In genomic region chr16:54285414-54286066, GRCh38 we compare ENCODE assay signal across 1 cellular context.
TF ChIP-seq lines count a peak whose summit lies in the region.

No MANE protein-coding gene starts in this region.

TF ChIP-seq in HepG2, 621 proteins besides CTCF, POLR2A, EP300 and RAD21 (continued from another document and continues in another):
- TF ChIP-seq, protein P1, sequence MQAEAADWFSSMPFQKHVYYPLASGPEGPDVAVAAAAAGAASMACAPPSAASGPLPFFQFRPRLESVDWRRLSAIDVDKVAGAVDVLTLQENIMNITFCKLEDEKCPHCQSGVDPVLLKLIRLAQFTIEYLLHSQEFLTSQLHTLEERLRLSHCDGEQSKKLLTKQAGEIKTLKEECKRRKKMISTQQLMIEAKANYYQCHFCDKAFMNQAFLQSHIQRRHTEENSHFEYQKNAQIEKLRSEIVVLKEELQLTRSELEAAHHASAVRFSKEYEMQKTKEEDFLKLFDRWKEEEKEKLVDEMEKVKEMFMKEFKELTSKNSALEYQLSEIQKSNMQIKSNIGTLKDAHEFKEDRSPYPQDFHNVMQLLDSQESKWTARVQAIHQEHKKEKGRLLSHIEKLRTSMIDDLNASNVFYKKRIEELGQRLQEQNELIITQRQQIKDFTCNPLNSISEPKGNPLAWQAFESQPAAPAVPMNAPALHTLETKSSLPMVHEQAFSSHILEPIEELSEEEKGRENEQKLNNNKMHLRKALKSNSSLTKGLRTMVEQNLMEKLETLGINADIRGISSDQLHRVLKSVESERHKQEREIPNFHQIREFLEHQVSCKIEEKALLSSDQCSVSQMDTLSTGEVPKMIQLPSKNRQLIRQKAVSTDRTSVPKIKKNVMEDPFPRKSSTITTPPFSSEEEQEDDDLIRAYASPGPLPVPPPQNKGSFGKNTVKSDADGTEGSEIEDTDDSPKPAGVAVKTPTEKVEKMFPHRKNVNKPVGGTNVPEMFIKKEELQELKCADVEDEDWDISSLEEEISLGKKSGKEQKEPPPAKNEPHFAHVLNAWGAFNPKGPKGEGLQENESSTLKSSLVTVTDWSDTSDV (CRISPR knock-in tag; IDR thresholded peaks at IDR 0.05): 0 out of 2 replicates have a peak, but pooled peaks have one; percentile 43
- TF ChIP-seq, protein P2, sequence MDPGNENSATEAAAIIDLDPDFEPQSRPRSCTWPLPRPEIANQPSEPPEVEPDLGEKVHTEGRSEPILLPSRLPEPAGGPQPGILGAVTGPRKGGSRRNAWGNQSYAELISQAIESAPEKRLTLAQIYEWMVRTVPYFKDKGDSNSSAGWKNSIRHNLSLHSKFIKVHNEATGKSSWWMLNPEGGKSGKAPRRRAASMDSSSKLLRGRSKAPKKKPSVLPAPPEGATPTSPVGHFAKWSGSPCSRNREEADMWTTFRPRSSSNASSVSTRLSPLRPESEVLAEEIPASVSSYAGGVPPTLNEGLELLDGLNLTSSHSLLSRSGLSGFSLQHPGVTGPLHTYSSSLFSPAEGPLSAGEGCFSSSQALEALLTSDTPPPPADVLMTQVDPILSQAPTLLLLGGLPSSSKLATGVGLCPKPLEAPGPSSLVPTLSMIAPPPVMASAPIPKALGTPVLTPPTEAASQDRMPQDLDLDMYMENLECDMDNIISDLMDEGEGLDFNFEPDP (CRISPR knock-in tag; conservative IDR thresholded peaks at IDR 0.05): no peak
- TF ChIP-seq FOXP1 (IDR thresholded peaks at IDR 0.05): no peak
- 0 out of 2 replicates have a peak, but pooled peaks have one; percentile 21 for TF ChIP-seq FOXP1 (CRISPR knock-in tag; IDR thresholded peaks at IDR 0.05)
- no peak for TF ChIP-seq SOX13 (IDR thresholded peaks at IDR 0.05)
- TF ChIP-seq SOX13 (CRISPR knock-in tag; conservative IDR thresholded peaks at IDR 0.05 in 1 of 2, IDR thresholded peaks at IDR 0.05 in 1 of 2): 0 out of 4 replicates have a peak, but pooled peaks of 1 of the 2 experiments have one; percentile 28
- TF ChIP-seq ZFX (CRISPR knock-in tag; IDR thresholded peaks at IDR 0.05; ENCODE audit: low read depth): peak; percentile 77
- peak; percentile 34; the same call in 1 of the 2 replicates for TF ChIP-seq ZNF670 (CRISPR knock-in tag; IDR thresholded peaks at IDR 0.05; ENCODE audit: borderline replicate concordance)
- TF ChIP-seq SPEN (CRISPR knock-in tag; IDR thresholded peaks at IDR 0.05; ENCODE audit: low read depth): no peak
- no peak for TF ChIP-seq RARA (CRISPR knock-in tag; IDR thresholded peaks at IDR 0.05)
- no peak for TF ChIP-seq IKZF1 (IDR thresholded peaks at IDR 0.05)
- TF ChIP-seq FOXO1 (CRISPR knock-in tag; IDR thresholded peaks at IDR 0.05): peak; percentile 48; the same call in 1 of the 2 replicates
- peak; percentile 63; the same call in 1 of the 2 replicates for TF ChIP-seq ZNF510 (CRISPR knock-in tag; IDR thresholded peaks at IDR 0.05; ENCODE audit: low read depth)
- TF ChIP-seq HNRNPL (IDR thresholded peaks at IDR 0.05; ENCODE audit: low read depth, low read length): 0 out of 2 replicates have a peak, but pooled peaks have one; percentile 24
- TF ChIP-seq ZNF562 (CRISPR knock-in tag; IDR thresholded peaks at IDR 0.05; ENCODE audit: borderline replicate concordance): no peak
- TF ChIP-seq, protein P3, sequence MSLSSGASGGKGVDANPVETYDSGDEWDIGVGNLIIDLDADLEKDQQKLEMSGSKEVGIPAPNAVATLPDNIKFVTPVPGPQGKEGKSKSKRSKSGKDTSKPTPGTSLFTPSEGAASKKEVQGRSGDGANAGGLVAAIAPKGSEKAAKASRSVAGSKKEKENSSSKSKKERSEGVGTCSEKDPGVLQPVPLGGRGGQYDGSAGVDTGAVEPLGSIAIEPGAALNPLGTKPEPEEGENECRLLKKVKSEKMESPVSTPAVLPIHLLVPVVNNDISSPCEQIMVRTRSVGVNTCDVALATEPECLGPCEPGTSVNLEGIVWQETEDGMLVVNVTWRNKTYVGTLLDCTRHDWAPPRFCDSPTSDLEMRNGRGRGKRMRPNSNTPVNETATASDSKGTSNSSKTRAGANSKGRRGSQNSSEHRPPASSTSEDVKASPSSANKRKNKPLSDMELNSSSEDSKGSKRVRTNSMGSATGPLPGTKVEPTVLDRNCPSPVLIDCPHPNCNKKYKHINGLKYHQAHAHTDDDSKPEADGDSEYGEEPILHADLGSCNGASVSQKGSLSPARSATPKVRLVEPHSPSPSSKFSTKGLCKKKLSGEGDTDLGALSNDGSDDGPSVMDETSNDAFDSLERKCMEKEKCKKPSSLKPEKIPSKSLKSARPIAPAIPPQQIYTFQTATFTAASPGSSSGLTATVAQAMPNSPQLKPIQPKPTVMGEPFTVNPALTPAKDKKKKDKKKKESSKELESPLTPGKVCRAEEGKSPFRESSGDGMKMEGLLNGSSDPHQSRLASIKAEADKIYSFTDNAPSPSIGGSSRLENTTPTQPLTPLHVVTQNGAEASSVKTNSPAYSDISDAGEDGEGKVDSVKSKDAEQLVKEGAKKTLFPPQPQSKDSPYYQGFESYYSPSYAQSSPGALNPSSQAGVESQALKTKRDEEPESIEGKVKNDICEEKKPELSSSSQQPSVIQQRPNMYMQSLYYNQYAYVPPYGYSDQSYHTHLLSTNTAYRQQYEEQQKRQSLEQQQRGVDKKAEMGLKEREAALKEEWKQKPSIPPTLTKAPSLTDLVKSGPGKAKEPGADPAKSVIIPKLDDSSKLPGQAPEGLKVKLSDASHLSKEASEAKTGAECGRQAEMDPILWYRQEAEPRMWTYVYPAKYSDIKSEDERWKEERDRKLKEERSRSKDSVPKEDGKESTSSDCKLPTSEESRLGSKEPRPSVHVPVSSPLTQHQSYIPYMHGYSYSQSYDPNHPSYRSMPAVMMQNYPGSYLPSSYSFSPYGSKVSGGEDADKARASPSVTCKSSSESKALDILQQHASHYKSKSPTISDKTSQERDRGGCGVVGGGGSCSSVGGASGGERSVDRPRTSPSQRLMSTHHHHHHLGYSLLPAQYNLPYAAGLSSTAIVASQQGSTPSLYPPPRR (CRISPR knock-in tag; IDR thresholded peaks at IDR 0.05; ENCODE audit: borderline replicate concordance): peak; percentile 62
- TF ChIP-seq FOXM1 (CRISPR knock-in tag; IDR thresholded peaks at IDR 0.05): 0 out of 2 replicates have a peak, but pooled peaks have one; percentile 47
- TF ChIP-seq REPIN1 (CRISPR knock-in tag; IDR thresholded peaks at IDR 0.05; ENCODE audit: borderline replicate concordance, low read depth): no peak
- TF ChIP-seq ATF7 (IDR thresholded peaks at IDR 0.05): no peak
- 0 out of 2 replicates have a peak, but pooled peaks have one; percentile 64 for TF ChIP-seq ATF7 (CRISPR knock-in tag; IDR thresholded peaks at IDR 0.05)
- TF ChIP-seq ZNF703 (CRISPR knock-in tag; IDR thresholded peaks at IDR 0.05; ENCODE audit: borderline replicate concordance): 0 out of 2 replicates have a peak, but pooled peaks have one; percentile 45
- peak; percentile 86; the same call in 1 of the 2 replicates for TF ChIP-seq KDM5B (CRISPR knock-in tag; IDR thresholded peaks at IDR 0.05; ENCODE audit: borderline replicate concordance)
- TF ChIP-seq ETV5 (CRISPR knock-in tag; IDR thresholded peaks at IDR 0.05; ENCODE audit: borderline replicate concordance): peak; percentile 76
- no peak for TF ChIP-seq ZNF234 (CRISPR knock-in tag; conservative IDR thresholded peaks at IDR 0.05)
- peak; percentile 60; the same call in 1 of the 2 replicates for TF ChIP-seq STAG1 (CRISPR knock-in tag; IDR thresholded peaks at IDR 0.05)
- TF ChIP-seq ZNF788 (CRISPR knock-in tag; IDR thresholded peaks at IDR 0.05; ENCODE audit: borderline replicate concordance): peak; percentile 42; the same call in 1 of the 2 replicates
- peak; percentile 92 for TF ChIP-seq ARHGAP35 (CRISPR knock-in tag; IDR thresholded peaks at IDR 0.05; ENCODE audit: borderline replicate concordance)
- peak in 1 of 2 experiments; percentile 88; a peak in 3 of 4 replicates for TF ChIP-seq HMGXB4 (CRISPR knock-in tag; IDR thresholded peaks at IDR 0.05; ENCODE audit: borderline replicate concordance in 1 of 2, low read depth in 1 of 2)
- TF ChIP-seq ARNT2 (CRISPR knock-in tag; IDR thresholded peaks at IDR 0.05; ENCODE audit: low read depth): peak; percentile 75
- peak; percentile 29; the same call in 1 of the 2 replicates for TF ChIP-seq POGZ (CRISPR knock-in tag; IDR thresholded peaks at IDR 0.05)
- TF ChIP-seq ZNF281 (CRISPR knock-in tag; IDR thresholded peaks at IDR 0.05; ENCODE audit: borderline replicate concordance): peak; percentile 18; the same call in 1 of the 2 replicates
- TF ChIP-seq, protein P4, sequence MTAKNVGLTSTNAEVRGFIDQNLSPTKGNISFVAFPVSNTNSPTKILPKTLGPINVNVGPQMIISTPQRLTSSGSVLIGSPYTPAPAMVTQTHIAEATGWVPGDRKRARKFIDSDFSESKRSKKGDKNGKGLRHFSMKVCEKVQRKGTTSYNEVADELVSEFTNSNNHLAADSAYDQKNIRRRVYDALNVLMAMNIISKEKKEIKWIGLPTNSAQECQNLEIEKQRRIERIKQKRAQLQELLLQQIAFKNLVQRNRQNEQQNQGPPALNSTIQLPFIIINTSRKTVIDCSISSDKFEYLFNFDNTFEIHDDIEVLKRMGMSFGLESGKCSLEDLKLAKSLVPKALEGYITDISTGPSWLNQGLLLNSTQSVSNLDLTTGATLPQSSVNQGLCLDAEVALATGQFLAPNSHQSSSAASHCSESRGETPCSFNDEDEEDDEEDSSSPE (CRISPR knock-in tag; IDR thresholded peaks at IDR 0.05): 0 out of 2 replicates have a peak, but pooled peaks have one; percentile 35
- TF ChIP-seq, protein P5, sequence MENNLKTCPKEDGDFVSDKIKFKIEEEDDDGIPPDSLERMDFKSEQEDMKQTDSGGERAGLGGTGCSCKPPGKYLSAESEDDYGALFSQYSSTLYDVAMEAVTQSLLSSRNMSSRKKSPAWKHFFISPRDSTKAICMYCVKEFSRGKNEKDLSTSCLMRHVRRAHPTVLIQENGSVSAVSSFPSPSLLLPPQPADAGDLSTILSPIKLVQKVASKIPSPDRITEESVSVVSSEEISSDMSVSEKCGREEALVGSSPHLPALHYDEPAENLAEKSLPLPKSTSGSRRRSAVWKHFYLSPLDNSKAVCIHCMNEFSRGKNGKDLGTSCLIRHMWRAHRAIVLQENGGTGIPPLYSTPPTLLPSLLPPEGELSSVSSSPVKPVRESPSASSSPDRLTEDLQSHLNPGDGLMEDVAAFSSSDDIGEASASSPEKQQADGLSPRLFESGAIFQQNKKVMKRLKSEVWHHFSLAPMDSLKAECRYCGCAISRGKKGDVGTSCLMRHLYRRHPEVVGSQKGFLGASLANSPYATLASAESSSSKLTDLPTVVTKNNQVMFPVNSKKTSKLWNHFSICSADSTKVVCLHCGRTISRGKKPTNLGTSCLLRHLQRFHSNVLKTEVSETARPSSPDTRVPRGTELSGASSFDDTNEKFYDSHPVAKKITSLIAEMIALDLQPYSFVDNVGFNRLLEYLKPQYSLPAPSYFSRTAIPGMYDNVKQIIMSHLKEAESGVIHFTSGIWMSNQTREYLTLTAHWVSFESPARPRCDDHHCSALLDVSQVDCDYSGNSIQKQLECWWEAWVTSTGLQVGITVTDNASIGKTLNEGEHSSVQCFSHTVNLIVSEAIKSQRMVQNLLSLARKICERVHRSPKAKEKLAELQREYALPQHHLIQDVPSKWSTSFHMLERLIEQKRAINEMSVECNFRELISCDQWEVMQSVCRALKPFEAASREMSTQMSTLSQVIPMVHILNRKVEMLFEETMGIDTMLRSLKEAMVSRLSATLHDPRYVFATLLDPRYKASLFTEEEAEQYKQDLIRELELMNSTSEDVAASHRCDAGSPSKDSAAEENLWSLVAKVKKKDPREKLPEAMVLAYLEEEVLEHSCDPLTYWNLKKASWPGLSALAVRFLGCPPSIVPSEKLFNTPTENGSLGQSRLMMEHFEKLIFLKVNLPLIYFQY (CRISPR knock-in tag; IDR thresholded peaks at IDR 0.05; ENCODE audit: borderline replicate concordance): peak; percentile 15; the same call in 1 of the 2 replicates
- TF ChIP-seq SIN3A (IDR thresholded peaks at IDR 0.05; ENCODE audit: borderline replicate concordance, low read depth, low read length): no peak
- TF ChIP-seq CBX5 (CRISPR knock-in tag; IDR thresholded peaks at IDR 0.05; ENCODE audit: borderline replicate concordance): peak; percentile 80; the same call in 1 of the 2 replicates
- TF ChIP-seq, protein P6, sequence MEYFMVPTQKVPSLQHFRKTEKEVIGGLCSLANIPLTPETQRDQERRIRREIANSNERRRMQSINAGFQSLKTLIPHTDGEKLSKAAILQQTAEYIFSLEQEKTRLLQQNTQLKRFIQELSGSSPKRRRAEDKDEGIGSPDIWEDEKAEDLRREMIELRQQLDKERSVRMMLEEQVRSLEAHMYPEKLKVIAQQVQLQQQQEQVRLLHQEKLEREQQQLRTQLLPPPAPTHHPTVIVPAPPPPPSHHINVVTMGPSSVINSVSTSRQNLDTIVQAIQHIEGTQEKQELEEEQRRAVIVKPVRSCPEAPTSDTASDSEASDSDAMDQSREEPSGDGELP (IDR thresholded peaks at IDR 0.05; ENCODE audit: borderline replicate concordance, low read depth): 0 out of 2 replicates have a peak, but pooled peaks have one; percentile 10
- no peak for TF ChIP-seq ZNF264 (CRISPR knock-in tag; IDR thresholded peaks at IDR 0.05)
